Comparison of ENCODE assay signal across 27 cellular contexts in the genomic region with DNA sequence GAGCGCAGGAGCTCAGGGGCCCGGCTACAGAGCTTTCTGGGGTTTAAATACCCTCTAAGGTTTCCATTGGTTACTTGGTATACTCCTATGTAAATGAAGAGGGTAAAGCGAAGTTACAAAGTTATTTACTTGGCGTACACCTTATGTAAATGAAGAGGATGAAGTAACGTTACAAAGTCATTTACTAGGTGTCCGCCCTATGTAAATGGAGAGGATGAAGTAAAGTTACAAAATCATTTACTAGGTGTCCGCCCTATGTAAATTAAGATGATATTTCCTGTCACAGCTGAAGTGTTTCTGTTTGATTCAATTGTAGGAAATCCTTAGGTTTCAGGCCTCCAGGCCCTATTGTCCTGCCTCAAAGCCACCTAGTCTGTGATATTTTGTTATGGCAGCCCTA.
"Had no signal": no experiment of that assay in that cellular context is flagged by ENCODE, and none has a peak within 500 bp of the region (broad histone marks: within the 10 kb centered on the region; RNA-seq: fewer than 3 reads in every experiment).

No MANE protein-coding gene starts in this region.

- ATAC-seq: esophagus mucosa; gastrocnemius medialis; left lung; naive thymus-derived CD8-positive, alpha-beta T cell; stimulated activated effector memory CD8-positive, alpha-beta T cell treated with anti-CD3 and anti-CD28 coated beads, Interleukin-12 subunit alpha, Interleukin-12 subunit beta, amount 100 ng/mL, for 72 hours had no signal

- H3K27ac Mint-ChIP-seq: dendritic cell treated with granulocyte-macrophage colony-stimulating factor and Interleukin-4, amounts not matched to agents 40 ng/mL and 50 ng/mL, for 4 days; endodermal cell; naive thymus-derived CD8-positive, alpha-beta T cell; nephron progenitor cell; stimulated activated effector memory CD8-positive, alpha-beta T cell treated with anti-CD3 and anti-CD28 coated beads, Interleukin-12 subunit alpha, Interleukin-12 subunit beta, amount 100 ng/mL, for 72 hours had no signal

- H3K36me3 Mint-ChIP-seq: naive thymus-derived CD8-positive, alpha-beta T cell; stimulated activated effector memory CD8-positive, alpha-beta T cell treated with anti-CD3 and anti-CD28 coated beads, Interleukin-12 subunit alpha, Interleukin-12 subunit beta, amount 100 ng/mL, for 72 hours had no signal

- H3K4me1 Mint-ChIP-seq: endodermal cell; naive thymus-derived CD8-positive, alpha-beta T cell; nephron progenitor cell; stimulated activated effector memory CD8-positive, alpha-beta T cell treated with anti-CD3 and anti-CD28 coated beads, Interleukin-12 subunit alpha, Interleukin-12 subunit beta, amount 100 ng/mL, for 72 hours had no signal

- H3K4me3 ChIP-seq: gastrocnemius medialis, left lung, prostate gland, right atrium auricular region, sigmoid colon, stomach, thyroid gland, vagina had no signal

- H3K27me3 Mint-ChIP-seq: dendritic cell treated with granulocyte-macrophage colony-stimulating factor and Interleukin-4, amounts not matched to agents 40 ng/mL and 50 ng/mL, for 4 days had no signal

- H3K27ac ChIP-seq: epithelial cell of prostate, gastrocnemius medialis, left lung, prostate gland, right atrium auricular region, sigmoid colon, stomach, thyroid gland, vagina had no signal

- H3K9me3 ChIP-seq: gastrocnemius medialis, prostate gland, right atrium auricular region, sigmoid colon, stomach, thyroid gland, vagina had no signal

- H3K4me3 Mint-ChIP-seq: dendritic cell treated with granulocyte-macrophage colony-stimulating factor and Interleukin-4, amounts not matched to agents 40 ng/mL and 50 ng/mL, for 4 days; endodermal cell; naive thymus-derived CD8-positive, alpha-beta T cell; nephron progenitor cell; stimulated activated effector memory CD8-positive, alpha-beta T cell treated with anti-CD3 and anti-CD28 coated beads, Interleukin-12 subunit alpha, Interleukin-12 subunit beta, amount 100 ng/mL, for 72 hours had no signal

- H3K27me3 ChIP-seq: gastrocnemius medialis, left lung, right atrium auricular region, sigmoid colon, stomach, thyroid gland, vagina had no signal

- H3K36me3 ChIP-seq: gastrocnemius medialis, left lung, prostate gland, right atrium auricular region, sigmoid colon, stomach, thyroid gland, vagina had no signal

- H3K4me1 ChIP-seq: gastrocnemius medialis, left lung, prostate gland, right atrium auricular region, sigmoid colon, stomach, thyroid gland, vagina had no signal

- DNase-seq: effector CD8-positive, alpha-beta T cell; endodermal cell; foreskin fibroblast; gastrocnemius medialis; head of caudate nucleus; kidney; left lung; mammary epithelial cell; mesendoderm; midbrain; naive thymus-derived CD8-positive, alpha-beta T cell; nephron progenitor cell; nucleus accumbens; sigmoid colon; stimulated activated CD4-positive, alpha-beta T cell treated with anti-CD3 and anti-CD28 coated beads, Interleukin-2, amount 100 ng/mL, for 24 hours; stimulated activated CD4-positive, alpha-beta T cell treated with anti-CD3 and anti-CD28 coated beads, Interleukin-4, amount 100 ng/mL, for 24 hours; stimulated activated naive CD4-positive, alpha-beta T cell treated with Interleukin-2 at 50 U/mL for 16 hours; stomach; thyroid gland; trophoblast cell had no signal
